Comparison of ENCODE assay signal across 11 cellular contexts in genomic region chr6:154232013-154232920, GRCh38.
A peak's percentile ranks its signal among the peaks of the same experiment; 100 is the strongest.
DNase-seq lines count a peak whose midpoint lies in the region; ATAC-seq, FAIRE-seq and TF ChIP-seq lines count a peak whose summit lies in the region.
"Had no signal": no experiment of that assay in that cellular context is flagged by ENCODE, and none has a peak within 500 bp of the region (broad histone marks: within the 10 kb centered on the region; RNA-seq: fewer than 3 reads in every experiment).

No MANE protein-coding gene starts in this region.

- H3K9me3 ChIP-seq in RWPE2 (ENCODE audit: severe bottlenecking) (no peaks in the 10 kb centered on the region), parathyroid adenoma (ENCODE audit: control insufficient read depth, low read length) (no peaks in the 10 kb centered on the region)
- H3K9me3 ChIP-seq: A549 had no signal

- H3K4me2 ChIP-seq in parathyroid adenoma (ENCODE audit: low read length): no peak overlapping the region
- H3K4me2 ChIP-seq: A549 had no signal

- H3K4me1 Mint-ChIP-seq in activated CD4-positive, alpha-beta T cell treated with anti-CD3 and anti-CD28 coated beads for 36 hours: peaks cover 84% of the 10 kb centered on the region

- no peak overlapping the region for H3K9ac ChIP-seq in parathyroid adenoma

- H3K27me3 ChIP-seq in RWPE2 (ENCODE audit: insufficient read depth, poor library complexity, severe bottlenecking): no peaks in the 10 kb centered on the region
- H3K27me3 ChIP-seq in parathyroid adenoma (ENCODE audit: control insufficient read depth, insufficient read depth, low read length): no peaks in the 10 kb centered on the region

- intact Hi-C loops in activated CD4-positive, alpha-beta T cell treated with anti-CD3 and anti-CD28 coated beads for 36 hours (cut with DNase I, micrococcal nuclease): loop anchor here in 1 of 2 experiments (1.0 kb wide), 3 partner anchors 8 to 45 kb away; no protein-coding TSS in a partner anchor

- H3K36me3 Mint-ChIP-seq in activated CD4-positive, alpha-beta T cell treated with anti-CD3 and anti-CD28 coated beads for 36 hours (ENCODE audit: low read depth): peaks cover 5% of the 10 kb centered on the region

- H3K4me3 ChIP-seq in RWPE2 (ENCODE audit: severe bottlenecking) (no peak overlapping the region), parathyroid adenoma (ENCODE audit: low read depth, low read length) (no peak overlapping the region)
- H3K4me3 ChIP-seq: A549 had no signal

- H3K79me2 ChIP-seq in parathyroid adenoma: no peaks in the 10 kb centered on the region

- no peaks in the 10 kb centered on the region for H3K9me3 Mint-ChIP-seq in activated CD4-positive, alpha-beta T cell treated with anti-CD3 and anti-CD28 coated beads for 36 hours (ENCODE audit: low read depth)

- no peaks in the 10 kb centered on the region for H3K36me3 ChIP-seq in RWPE2 (ENCODE audit: low read depth)
- H3K36me3 ChIP-seq in parathyroid adenoma (ENCODE audit: control insufficient read depth, insufficient read depth, low read length): no peaks in the 10 kb centered on the region

- CTCF ChIA-PET in activated CD4-positive, alpha-beta T cell treated with anti-CD3 and anti-CD28 coated beads for 36 hours (lab: Charles Lee): interaction anchor here (0.9 to 6.1 kb wide), 10 partner anchors 9 to 77 kb away, joined by 3 to 36 read pairs (median 4); no protein-coding TSS in a partner anchor

- ATAC-seq in activated CD4-positive, alpha-beta T cell treated with anti-CD3 and anti-CD28 coated beads for 36 hours: peak; percentile 74
- ATAC-seq in RWPE2 (ENCODE audit: low read depth): peak; percentile 60; the same call in 2 of the 3 replicates
- ATAC-seq: A549, sciatic nerve had no signal

- TF ChIP-seq CTCF in RWPE2 (IDR thresholded peaks at IDR 0.05; ENCODE audit: poor library complexity, severe bottlenecking) (no peak), parathyroid adenoma (IDR thresholded peaks at IDR 0.05) (no peak), D721Med (IDR thresholded peaks at IDR 0.05; ENCODE audit: insufficient read depth, missing control alignments) (no peak)

- H2AFZ ChIP-seq in parathyroid adenoma: peak overlapping the region; percentile 51

- no peaks in the 10 kb centered on the region for H3K27me3 Mint-ChIP-seq in activated CD4-positive, alpha-beta T cell treated with anti-CD3 and anti-CD28 coated beads for 36 hours

- H3K4me1 ChIP-seq in RWPE2 (ENCODE audit: insufficient read depth, poor library complexity, severe bottlenecking) (no peaks in the 10 kb centered on the region), parathyroid adenoma (peaks cover 3% of the 10 kb centered on the region)
- H3K4me1 ChIP-seq: A549 had no signal

- H3K27ac Mint-ChIP-seq in activated CD4-positive, alpha-beta T cell treated with anti-CD3 and anti-CD28 coated beads for 36 hours: peak overlapping the region; percentile 85

- H3K27ac ChIP-seq in RWPE2 (ENCODE audit: poor library complexity, severe bottlenecking) (no peak overlapping the region), parathyroid adenoma (no peak overlapping the region)
- H3K27ac ChIP-seq: A549 had no signal

- no peak for FAIRE-seq in D721Med (lab: Jason Lieb, UNC)
- FAIRE-seq: A549 had no signal

- no peak for DNase-seq in activated CD4-positive, alpha-beta T cell treated with anti-CD3 and anti-CD28 coated beads for 36 hours
- no peak for DNase-seq in activated CD4-positive, alpha-beta T cell treated with anti-CD3 and anti-CD28 coated beads for 48 hours
- no peak for DNase-seq in RWPE2 (ENCODE audit: low spot score)
- DNase-seq in dedifferentiated amniotic fluid mesenchymal stem cell (ENCODE audit: extremely low spot score): peak; percentile 28
- no peak for DNase-seq in NCI-H1694 (lab: John Stamatoyannopoulos, UW)
- DNase-seq in amygdala (lab: John Stamatoyannopoulos, UW): no peak
- DNase-seq in D721Med (ENCODE audit: insufficient read length, low spot score): no peak
- DNase-seq: hippocampal formation had no signal

- POLR2A ChIA-PET in activated CD4-positive, alpha-beta T cell treated with anti-CD3 and anti-CD28 coated beads for 36 hours (lab: Charles Lee): interaction anchor here (0.6 to 1.6 kb wide), 5 partner anchors 13 to 506 kb away, joined by 3 to 7 read pairs (median 5); no protein-coding TSS in a partner anchor

- peak overlapping the region; percentile 64 for H3K4me3 Mint-ChIP-seq in activated CD4-positive, alpha-beta T cell treated with anti-CD3 and anti-CD28 coated beads for 36 hours
